In the genomic region with DNA sequence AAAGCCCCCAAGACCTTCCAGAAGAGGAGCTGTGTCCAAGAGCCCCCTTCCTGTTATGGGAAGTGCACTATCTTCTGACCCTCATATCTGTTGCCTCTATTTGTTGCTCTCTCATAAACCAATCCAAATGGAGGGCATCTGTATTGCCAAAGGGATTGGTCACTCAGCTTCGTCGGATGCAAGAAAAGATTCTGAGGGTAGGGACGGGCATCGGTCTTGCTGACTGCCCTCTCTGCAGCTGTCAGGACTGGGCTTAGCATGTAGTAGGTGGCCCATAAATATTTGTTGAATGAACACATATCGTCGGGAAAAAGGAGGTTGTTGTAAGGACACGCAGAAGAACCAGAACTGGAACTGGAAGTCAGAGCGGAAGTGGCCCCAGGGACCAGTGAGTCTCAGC, we compare ENCODE assay signal across 25 cellular contexts. TPM values are rescaled to one million over a fixed set of nuclear protein-coding genes. Genes with fewer than 3 reads are reported as not detected.
"Had no signal": no experiment of that assay in that cellular context is flagged by ENCODE, and none has a peak within 500 bp of the region (broad histone marks: within the 10 kb centered on the region; RNA-seq: fewer than 3 reads in every experiment).

No MANE protein-coding gene starts in this region.

- H3K4me3 ChIP-seq: MG63, SJSA1, SK-N-MC had no signal

- H3K36me3 ChIP-seq: MG63, SJSA1 had no signal

- ATAC-seq: HepG2 had no signal

- H3K27ac ChIP-seq: SJSA1, SK-N-MC had no signal

- H3K9me3 ChIP-seq: MG63, SJSA1 had no signal

- DNase-seq: IMR-90, Karpas-422, KG1, MG63, NCI-H1092, NCI-H1105 treated with DMSO at 0.1 percent for 48 hours, NCI-H1417 treated with DMSO at 0.1 percent for 48 hours, NCI-H146, NCI-H1694 treated with DMSO at 0.1 percent for 48 hours, NCI-H1930, NCI-H2081 treated with DMSO at 0.1 percent for 48 hours, NCI-H2171, NCI-H226, NCI-H446, NCI-H510A, NCI-H524 treated with DMSO at 0.1 percent for 48 hours, NCI-H69, NCI-H774, Right ventricle myocardium superior, RPMI8226, SIG-M5 had no signal

- H3K27me3 ChIP-seq: SJSA1 had no signal

RNA-seq across cellular contexts. Expression of a gene that starts 44.1 kb away (rescaled TPM):
- total RNA-seq: HepG2, HT1080, IMR-90, Right ventricle myocardium superior, SJSA1 had no signal
- polyA plus RNA-seq: HepG2, IMR-90 had no signal

RNA-seq across cellular contexts. Expression of a gene that starts 57.8 kb away (rescaled TPM):
- total RNA-seq: HepG2, HT1080, IMR-90, Right ventricle myocardium superior, SJSA1 had no signal
- polyA plus RNA-seq: HepG2, IMR-90 had no signal
